Comparison of ENCODE assay signal across 1 cellular context in genomic region chrX:40009462-40009851, GRCh38.
TF ChIP-seq lines count a peak whose summit lies in the region.

No MANE protein-coding gene starts in this region.

TF ChIP-seq in K562, 482 proteins besides CTCF, POLR2A, EP300 and RAD21:
- TF ChIP-seq ZBTB33 (CRISPR knock-in tag; IDR thresholded peaks at IDR 0.05) (peak; percentile 54; the same call in 1 of the 2 replicates), ZNF184 (CRISPR knock-in tag; IDR thresholded peaks at IDR 0.05) (no peak)
TF ChIP-seq in K562: peak in this region for 1.
